Comparison of ENCODE assay signal across 15 cellular contexts in genomic region chr21:36863260-36863659, GRCh38.
A peak's percentile ranks its signal among the peaks of the same experiment; 100 is the strongest.
DNase-seq lines count a peak whose midpoint lies in the region; ATAC-seq and TF ChIP-seq lines count a peak whose summit lies in the region.
"Had no signal": no experiment of that assay in that cellular context is flagged by ENCODE, and none has a peak within 500 bp of the region (broad histone marks: within the 10 kb centered on the region; RNA-seq: fewer than 3 reads in every experiment).

No MANE protein-coding gene starts in this region.

- POLR2A ChIA-PET in CD4-positive, alpha-beta T cell (lab: Charles Lee): no interaction called here
- POLR2A ChIA-PET in HEK293T (lab: Yijun Ruan, JAX): no interaction called here

- H3K4me3 Mint-ChIP-seq in Calu3 (ENCODE audit: low read depth, unreplicated experiment) (no peak overlapping the region), nephron progenitor cell (peak overlapping the region; percentile 16)
- no peak overlapping the region for H3K4me3 Mint-ChIP-seq in CD4-positive, alpha-beta T cell
- H3K4me3 Mint-ChIP-seq: CD14-positive monocyte; CD8-positive, alpha-beta memory T cell; HFFc6 had no signal

- no peak for DNase-seq in Calu3
- DNase-seq in NCI-H69 (lab: John Stamatoyannopoulos, UW): peak; percentile 11
- DNase-seq in left kidney (ENCODE audit: low read depth, low spot score): peak; percentile 42
- peak; percentile 15 for DNase-seq in nephron progenitor cell
- DNase-seq in CD4-positive, alpha-beta T cell: no peak
- no peak for DNase-seq in HEK293T (ENCODE audit: extremely low spot score)
- no peak for DNase-seq in NCI-H446 (lab: John Stamatoyannopoulos, UW)
- no peak for DNase-seq in NCI-H1436 (lab: John Stamatoyannopoulos, UW)
- DNase-seq: CD8-positive, alpha-beta memory T cell; DMS 273 treated with DMSO at 0.1 percent for 48 hours; HFFc6; KBM-7 had no signal

- ATAC-seq in CD4-positive, alpha-beta T cell (ENCODE audit: poor library complexity): no peak

- TF ChIP-seq CTCF in Calu3 (IDR thresholded peaks at IDR 0.05; ENCODE audit: unreplicated experiment) (no peak), nephron progenitor cell (IDR thresholded peaks at IDR 0.05) (no peak)
- TF ChIP-seq CTCF in CD4-positive, alpha-beta T cell (IDR thresholded peaks at IDR 0.05): no peak

- no peaks in the 10 kb centered on the region for H3K27me3 ChIP-seq in CD4-positive, alpha-beta T cell (ENCODE audit: control insufficient read depth, insufficient read depth, low read length)

- H3K9me3 ChIP-seq in CD4-positive, alpha-beta T cell (ENCODE audit: control insufficient read depth, low read length): no peaks in the 10 kb centered on the region
- H3K9me3 ChIP-seq: HAP-1 had no signal

- no peaks in the 10 kb centered on the region for H3K27me3 Mint-ChIP-seq in Calu3 (ENCODE audit: unreplicated experiment)
- peaks cover 3% of the 10 kb centered on the region for H3K27me3 Mint-ChIP-seq in nephron progenitor cell (ENCODE audit: low read depth, poor library complexity)
- no peaks in the 10 kb centered on the region for H3K27me3 Mint-ChIP-seq in CD4-positive, alpha-beta T cell

- no peaks in the 10 kb centered on the region for H3K9me3 Mint-ChIP-seq in Calu3 (ENCODE audit: low read depth, unreplicated experiment)
- peaks cover 3% of the 10 kb centered on the region for H3K9me3 Mint-ChIP-seq in nephron progenitor cell
- no peaks in the 10 kb centered on the region for H3K9me3 Mint-ChIP-seq in CD4-positive, alpha-beta T cell
- H3K9me3 Mint-ChIP-seq: CD14-positive monocyte; CD8-positive, alpha-beta memory T cell; HFFc6 had no signal

- intact Hi-C loops in Calu3 (cut with micrococcal nuclease; ENCODE audit: unreplicated experiment): loop anchor here (5.0 kb wide), 1 partner anchor 44 kb away; no protein-coding TSS in a partner anchor
- intact Hi-C loops in CD4-positive, alpha-beta T cell (cut with DNase I, micrococcal nuclease): no loop called here

- no peak overlapping the region for H3K27ac ChIP-seq in CD4-positive, alpha-beta T cell (ENCODE audit: low read depth, low read length)
- H3K27ac ChIP-seq: HL-60 had no signal

- CTCF ChIA-PET in Calu3 (lab: Charles Lee) (interaction anchor here (0.7 kb wide), 1 partner anchor 12 kb away, joined by 6 read pairs; no protein-coding TSS in a partner anchor), HEK293T (lab: Yijun Ruan, JAX) (no interaction called here)
- CTCF ChIA-PET in CD4-positive, alpha-beta T cell (lab: Charles Lee): no interaction called here

- BruUV-seq in Calu3 (replicated peaks; lab: Mats Ljungman, UMichigan): no TSS peak

- H3K36me3 Mint-ChIP-seq in Calu3 (ENCODE audit: insufficient read depth, unreplicated experiment) (no peaks in the 10 kb centered on the region), nephron progenitor cell (ENCODE audit: low read depth) (no peaks in the 10 kb centered on the region)
- H3K36me3 Mint-ChIP-seq in CD4-positive, alpha-beta T cell (ENCODE audit: low read depth): no peaks in the 10 kb centered on the region
- H3K36me3 Mint-ChIP-seq: CD14-positive monocyte had no signal

- H3K4me1 Mint-ChIP-seq in Calu3 (ENCODE audit: low read depth, unreplicated experiment) (peaks cover 25% of the 10 kb centered on the region), nephron progenitor cell (peaks cover 58% of the 10 kb centered on the region)
- peaks cover 15% of the 10 kb centered on the region for H3K4me1 Mint-ChIP-seq in CD4-positive, alpha-beta T cell (ENCODE audit: low read depth)

- peak overlapping the region; percentile 56 for H3K27ac Mint-ChIP-seq in Calu3 (ENCODE audit: unreplicated experiment)
- H3K27ac Mint-ChIP-seq in nephron progenitor cell: peak overlapping the region; percentile 88
- no peak overlapping the region for H3K27ac Mint-ChIP-seq in CD4-positive, alpha-beta T cell
- H3K27ac Mint-ChIP-seq: CD14-positive monocyte, HFFc6 had no signal

TF ChIP-seq in HEK293T, 16 proteins besides CTCF, POLR2A, EP300 and RAD21:
- no peak for TF ChIP-seq PKNOX1 (IDR thresholded peaks at IDR 0.05)
- TF ChIP-seq BHLHE40 (IDR thresholded peaks at IDR 0.05; ENCODE audit: borderline replicate concordance): no peak
- TF ChIP-seq ARNT (IDR thresholded peaks at IDR 0.05): no peak
- TF ChIP-seq FOXM1 (IDR thresholded peaks at IDR 0.05; ENCODE audit: borderline replicate concordance): no peak
- TF ChIP-seq LEF1 (IDR thresholded peaks at IDR 0.05; ENCODE audit: borderline replicate concordance): no peak
- TF ChIP-seq FOXA1 (IDR thresholded peaks at IDR 0.05): no peak
- no peak for TF ChIP-seq FOXK2 (IDR thresholded peaks at IDR 0.05)
- TF ChIP-seq ELF4 (IDR thresholded peaks at IDR 0.05): no peak
- no peak for TF ChIP-seq SP1 (IDR thresholded peaks at IDR 0.05)
- no peak for TF ChIP-seq TARDBP (IDR thresholded peaks at IDR 0.05)
- no peak for TF ChIP-seq CTBP1 (IDR thresholded peaks at IDR 0.05; ENCODE audit: borderline replicate concordance)
- no peak for TF ChIP-seq NFRKB (IDR thresholded peaks at IDR 0.05)
- no peak for TF ChIP-seq SUZ12 (IDR thresholded peaks at IDR 0.05)
- TF ChIP-seq HDGF (IDR thresholded peaks at IDR 0.05; ENCODE audit: borderline replicate concordance): no peak
- no peak for TF ChIP-seq ZNF384 (IDR thresholded peaks at IDR 0.05)
- no peak for TF ChIP-seq L3MBTL2 (conservative IDR thresholded peaks at IDR 0.05)

Comparison
In these comparisons a context has a peak if more than half of its experiments do, and no peak if none do; other contexts are left out.
1. DNase-seq: peak in NCI-H69 (single experiment), left kidney (single experiment) and nephron progenitor cell (single experiment); none in Calu3 (single experiment), CD4-positive, alpha-beta T cell (0 of 10), HEK293T (single experiment), NCI-H446 (0 of 2) and NCI-H1436 (single experiment).